In genomic region chr3:141312359-141313090, GRCh38 we compare ENCODE assay signal across 8 cellular contexts. TPM values are rescaled to one million over a fixed set of nuclear protein-coding genes. Genes with fewer than 3 reads are reported as not detected.
DNase-seq lines count a peak whose midpoint lies in the region; ATAC-seq and TF ChIP-seq lines count a peak whose summit lies in the region.

No MANE protein-coding gene starts in this region.

- TF ChIP-seq POLR2A in body of pancreas (IDR thresholded peaks at IDR 0.05) (no peak), uterus (IDR thresholded peaks at IDR 0.05) (no peak)

- TF ChIP-seq CTCF in cardiac muscle cell (IDR thresholded peaks at IDR 0.05; ENCODE audit: low read depth, low read length) = no peak
- no peak for TF ChIP-seq CTCF in body of pancreas (IDR thresholded peaks at IDR 0.05)
- no peak for TF ChIP-seq CTCF in uterus (IDR thresholded peaks at IDR 0.05)

- peaks cover 2% of the 10 kb centered on the region for H3K9me3 ChIP-seq in cardiac muscle cell (ENCODE audit: low read depth)
- no peaks in the 10 kb centered on the region for H3K9me3 ChIP-seq in body of pancreas
- H3K9me3 ChIP-seq in mesodermal cell (ENCODE audit: control insufficient read depth, low read length) = no peaks in the 10 kb centered on the region
- no peaks in the 10 kb centered on the region for H3K9me3 ChIP-seq in uterus

- intact Hi-C loops in Right ventricle myocardium superior (cut with DNase I) = loop anchor here (10.0 kb wide), 1 partner anchor 52 kb away; the partner anchor contains the start of gene ZBTB38
- intact Hi-C loops in body of pancreas (cut with DNase I) = loop anchor here (10.0 kb wide), 1 partner anchor 142 kb away; no protein-coding TSS in a partner anchor
- intact Hi-C loops in uterus (cut with DNase I; ENCODE audit: low total_unique reads) = loop anchor here (5.0 kb wide), 2 partner anchors 145 to 245 kb away; no protein-coding TSS in a partner anchor

- 83 to 91% methylated on average over 14 to 16 of the region's 16 CpGs for WGBS in body of pancreas, 2 donors
- WGBS in mesodermal cell (ENCODE audit: insufficient coverage in 2 of 2), 2 experiments = 92 to 94% methylated on average over 15 of the region's 16 CpGs

- peak overlapping the region; percentile 13 for H3K4me3 ChIP-seq in cardiac muscle cell
- peak overlapping the region; percentile 32 to 79 for H3K4me3 ChIP-seq in body of pancreas
- H3K4me3 ChIP-seq in mesodermal cell (ENCODE audit: extremely low read depth, insufficient read depth, low read length, poor library complexity, severe bottlenecking) = peak overlapping the region; percentile 82
- H3K4me3 ChIP-seq in uterus = peak overlapping the region; percentile 53 to 67

- no peak for ATAC-seq in Right ventricle myocardium superior (ENCODE audit: poor library complexity)
- ATAC-seq in body of pancreas = no peak

- H3K27ac ChIP-seq in cardiac muscle cell = peak overlapping the region; percentile 71
- peak overlapping the region; percentile 41 to 83 (median 76) for H3K27ac ChIP-seq in body of pancreas
- peak overlapping the region; percentile 62 for H3K27ac ChIP-seq in mesodermal cell (ENCODE audit: low read depth, low read length, severe bottlenecking)
- H3K27ac ChIP-seq in uterus = peak overlapping the region; percentile 82 to 83

- DNase-seq in cardiac muscle cell (ENCODE audit: low read depth in 1 of 2, low spot score in 1 of 2) (no peak), Right ventricle myocardium superior (no peak), body of pancreas (no peak), uterus (no peak), NCI-H187 (lab: John Stamatoyannopoulos, UW) (no peak), HuH-7.5 (ENCODE audit: low spot score) (no peak), COLO829 (ENCODE audit: low spot score) (no peak)

- H3K27me3 ChIP-seq in cardiac muscle cell = no peaks in the 10 kb centered on the region
- no peaks in the 10 kb centered on the region for H3K27me3 ChIP-seq in body of pancreas
- no peaks in the 10 kb centered on the region for H3K27me3 ChIP-seq in uterus

- H3K4me1 ChIP-seq in cardiac muscle cell (ENCODE audit: low read depth) (no peaks in the 10 kb centered on the region), body of pancreas (peaks cover 22% of the 10 kb centered on the region), mesodermal cell (ENCODE audit: control insufficient read depth, insufficient read depth, low read length, poor library complexity, severe bottlenecking) (no peaks in the 10 kb centered on the region), uterus (no peaks in the 10 kb centered on the region)

- no peaks in the 10 kb centered on the region for H3K36me3 ChIP-seq in cardiac muscle cell
- H3K36me3 ChIP-seq in body of pancreas (replicated peaks in 1 of 2; ENCODE audit: insufficient read depth in 1 of 2, low read depth in 2 of 2) = no peaks in the 10 kb centered on the region
- no peaks in the 10 kb centered on the region for H3K36me3 ChIP-seq in mesodermal cell (ENCODE audit: control insufficient read depth, insufficient read depth, low read length)
- no peaks in the 10 kb centered on the region for H3K36me3 ChIP-seq in uterus

RNA-seq across cellular contexts. Expression of gene ZBTB38, which starts 55.8 kb away (rescaled TPM):
- 22.5 and 35.9 TPM in 2 replicates for total RNA-seq in cardiac muscle cell
- polyA plus RNA-seq in cardiac muscle cell = 12.9 and 20.1 TPM in 2 replicates
- 89.6 TPM for total RNA-seq in Right ventricle myocardium superior
- 10 to 100 TPM; 48.5 to 60.4 TPM for total RNA-seq in body of pancreas
- polyA plus RNA-seq in mesodermal cell (2013, experiment 1 of 2) = 37.0 TPM
- 34.1 TPM for polyA plus RNA-seq in mesodermal cell (2013, experiment 2 of 2)
- 100 to 1,000 TPM; 125 to 183 (median 149) TPM for total RNA-seq in uterus

Comparison
In these comparisons a context has a peak if more than half of its experiments do, and no peak if none do; other contexts are left out.
1. H3K4me3 ChIP-seq: peak in every context shown above with its lines; median percentile 82 in mesodermal cell; 60 in uterus; 56 in body of pancreas; 13 in cardiac muscle cell.